1 cellular context compared by ENCODE assay signal in genomic region chr19:5031231-5032100, GRCh38.
TF ChIP-seq lines count a peak whose summit lies in the region.

No MANE protein-coding gene starts in this region.

TF ChIP-seq in WTC11, 78 proteins besides CTCF, POLR2A, EP300 and RAD21 (continued from another document):
- TF ChIP-seq ATF2 (CRISPR knock-in tag; IDR thresholded peaks at IDR 0.05; ENCODE audit: borderline replicate concordance, low read depth) (0 out of 2 replicates have a peak, but pooled peaks have one; percentile 41), STAT6 (CRISPR knock-in tag; conservative IDR thresholded peaks at IDR 0.05; ENCODE audit: low read depth) (no peak), NR1H2 (CRISPR knock-in tag; IDR thresholded peaks at IDR 0.05) (no peak), HMGA2 (CRISPR knock-in tag; IDR thresholded peaks at IDR 0.05) (no peak), IRF1 (CRISPR knock-in tag; IDR thresholded peaks at IDR 0.05) (peak; percentile 42; the same call in 1 of the 2 replicates), ZNF396 (CRISPR knock-in tag; IDR thresholded peaks at IDR 0.05; ENCODE audit: borderline replicate concordance) (no peak), TCF7 (CRISPR knock-in tag; IDR thresholded peaks at IDR 0.05; ENCODE audit: low read depth) (no peak), FOXK1 (CRISPR knock-in tag; IDR thresholded peaks at IDR 0.05) (0 out of 2 replicates have a peak, but pooled peaks have one; percentile 23), KAT7 (CRISPR knock-in tag; IDR thresholded peaks at IDR 0.05; ENCODE audit: borderline replicate concordance) (no peak), PRRX2 (CRISPR knock-in tag; IDR thresholded peaks at IDR 0.05) (no peak), TEAD4 (CRISPR knock-in tag; IDR thresholded peaks at IDR 0.05) (no peak), HMGXB4 (CRISPR knock-in tag; IDR thresholded peaks at IDR 0.05) (no peak; the same call in 1 of the 2 replicates), ETV6 (CRISPR knock-in tag; IDR thresholded peaks at IDR 0.05) (no peak), MAX (CRISPR knock-in tag; IDR thresholded peaks at IDR 0.05) (no peak), NR3C1 (CRISPR knock-in tag; conservative IDR thresholded peaks at IDR 0.05; ENCODE audit: low read depth) (no peak), ZNF121 (CRISPR knock-in tag; IDR thresholded peaks at IDR 0.05) (peak; percentile 89), ZNF219 (CRISPR knock-in tag; IDR thresholded peaks at IDR 0.05; ENCODE audit: borderline replicate concordance) (no peak), ZMAT4 (CRISPR knock-in tag; IDR thresholded peaks at IDR 0.05) (no peak), ZNF423 (CRISPR knock-in tag; IDR thresholded peaks at IDR 0.05) (0 out of 2 replicates have a peak, but pooled peaks have one; percentile 12), ATF3 (CRISPR knock-in tag; conservative IDR thresholded peaks at IDR 0.05) (no peak), AFF4 (CRISPR knock-in tag; IDR thresholded peaks at IDR 0.05; ENCODE audit: borderline replicate concordance) (no peak), EMX1 (CRISPR knock-in tag; IDR thresholded peaks at IDR 0.05) (no peak), ATF6 (CRISPR knock-in tag; IDR thresholded peaks at IDR 0.05) (no peak), ZNF232 (CRISPR knock-in tag; IDR thresholded peaks at IDR 0.05) (no peak), ELF4 (CRISPR knock-in tag; IDR thresholded peaks at IDR 0.05; ENCODE audit: low read depth) (no peak), ZNF263 (CRISPR knock-in tag; IDR thresholded peaks at IDR 0.05; ENCODE audit: low read depth) (no peak), ZSCAN18 (CRISPR knock-in tag; IDR thresholded peaks at IDR 0.05) (no peak)
